In the genomic region with DNA sequence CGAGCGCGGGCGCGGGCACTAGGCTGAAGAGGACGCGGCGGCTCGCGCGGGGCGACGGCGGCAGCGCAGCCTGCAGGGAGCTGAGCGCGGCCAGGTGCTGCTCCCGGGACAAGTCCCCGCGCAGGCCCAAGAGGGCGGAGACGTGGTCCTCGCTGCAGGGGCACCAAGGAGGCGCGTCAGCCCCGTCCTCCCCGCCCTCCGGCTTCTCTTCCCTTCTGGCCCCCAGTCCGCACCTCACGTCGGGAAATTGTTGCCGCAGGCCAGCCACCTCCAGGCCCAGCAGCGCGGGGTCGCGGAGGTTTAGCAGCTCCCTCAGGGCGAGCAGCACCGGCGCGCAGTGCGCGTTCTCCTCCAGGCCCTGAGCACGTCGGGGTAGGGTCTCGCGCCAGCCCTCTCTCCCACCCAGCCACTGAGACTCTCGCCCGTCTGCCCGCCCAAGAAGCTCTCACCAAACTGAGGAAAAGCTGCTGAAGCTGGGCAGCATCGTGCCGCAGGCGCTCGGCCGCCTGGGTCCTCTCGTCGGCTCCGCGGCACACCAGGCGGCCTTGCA, we compare ENCODE assay signal across 1 cellular context.
TF ChIP-seq lines count a peak whose summit lies in the region.

No MANE protein-coding gene starts in this region.

TF ChIP-seq in HepG2, 621 proteins besides CTCF, POLR2A, EP300 and RAD21 (continues in another document):
- TF ChIP-seq, protein P1, sequence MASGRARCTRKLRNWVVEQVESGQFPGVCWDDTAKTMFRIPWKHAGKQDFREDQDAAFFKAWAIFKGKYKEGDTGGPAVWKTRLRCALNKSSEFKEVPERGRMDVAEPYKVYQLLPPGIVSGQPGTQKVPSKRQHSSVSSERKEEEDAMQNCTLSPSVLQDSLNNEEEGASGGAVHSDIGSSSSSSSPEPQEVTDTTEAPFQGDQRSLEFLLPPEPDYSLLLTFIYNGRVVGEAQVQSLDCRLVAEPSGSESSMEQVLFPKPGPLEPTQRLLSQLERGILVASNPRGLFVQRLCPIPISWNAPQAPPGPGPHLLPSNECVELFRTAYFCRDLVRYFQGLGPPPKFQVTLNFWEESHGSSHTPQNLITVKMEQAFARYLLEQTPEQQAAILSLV (CRISPR knock-in tag; IDR thresholded peaks at IDR 0.05; ENCODE audit: borderline replicate concordance) = 0 out of 2 replicates have a peak, but pooled peaks have one; percentile 5
- no peak for TF ChIP-seq ZNF333 (CRISPR knock-in tag; IDR thresholded peaks at IDR 0.05; ENCODE audit: borderline replicate concordance)
- 0 out of 2 replicates have a peak, but pooled peaks have one; percentile 3 for TF ChIP-seq TOPORS (CRISPR knock-in tag; IDR thresholded peaks at IDR 0.05)
- TF ChIP-seq ZNF891 (CRISPR knock-in tag; IDR thresholded peaks at IDR 0.05) = no peak
- no peak for TF ChIP-seq KDM4B (CRISPR knock-in tag; IDR thresholded peaks at IDR 0.05)
- no peak for TF ChIP-seq ZFP36L2 (CRISPR knock-in tag; IDR thresholded peaks at IDR 0.05)
- 0 out of 2 replicates have a peak, but pooled peaks have one; percentile 2 for TF ChIP-seq ZNF746 (CRISPR knock-in tag; IDR thresholded peaks at IDR 0.05)
- TF ChIP-seq, protein P2, sequence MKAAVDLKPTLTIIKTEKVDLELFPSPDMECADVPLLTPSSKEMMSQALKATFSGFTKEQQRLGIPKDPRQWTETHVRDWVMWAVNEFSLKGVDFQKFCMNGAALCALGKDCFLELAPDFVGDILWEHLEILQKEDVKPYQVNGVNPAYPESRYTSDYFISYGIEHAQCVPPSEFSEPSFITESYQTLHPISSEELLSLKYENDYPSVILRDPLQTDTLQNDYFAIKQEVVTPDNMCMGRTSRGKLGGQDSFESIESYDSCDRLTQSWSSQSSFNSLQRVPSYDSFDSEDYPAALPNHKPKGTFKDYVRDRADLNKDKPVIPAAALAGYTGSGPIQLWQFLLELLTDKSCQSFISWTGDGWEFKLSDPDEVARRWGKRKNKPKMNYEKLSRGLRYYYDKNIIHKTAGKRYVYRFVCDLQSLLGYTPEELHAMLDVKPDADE (CRISPR knock-in tag; IDR thresholded peaks at IDR 0.05) = no peak
- TF ChIP-seq, protein P3, sequence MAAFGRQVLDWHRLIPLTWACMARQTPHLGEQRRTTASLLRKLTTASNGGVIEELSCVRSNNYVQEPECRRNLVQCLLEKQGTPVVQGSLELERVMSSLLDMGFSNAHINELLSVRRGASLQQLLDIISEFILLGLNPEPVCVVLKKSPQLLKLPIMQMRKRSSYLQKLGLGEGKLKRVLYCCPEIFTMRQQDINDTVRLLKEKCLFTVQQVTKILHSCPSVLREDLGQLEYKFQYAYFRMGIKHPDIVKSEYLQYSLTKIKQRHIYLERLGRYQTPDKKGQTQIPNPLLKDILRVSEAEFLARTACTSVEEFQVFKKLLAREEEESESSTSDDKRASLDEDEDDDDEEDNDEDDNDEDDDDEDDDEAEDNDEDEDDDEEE (CRISPR knock-in tag; IDR thresholded peaks at IDR 0.05) = peak; percentile 11; the same call in 1 of the 2 replicates
- TF ChIP-seq TEAD3 (CRISPR knock-in tag; optimal IDR thresholded peaks at IDR 0.05; ENCODE audit: borderline replicate concordance) = no peak
- TF ChIP-seq ATAD3A (CRISPR knock-in tag; IDR thresholded peaks at IDR 0.05) = no peak
- TF ChIP-seq ARID2 (CRISPR knock-in tag; IDR thresholded peaks at IDR 0.05; ENCODE audit: borderline replicate concordance) = no peak
- no peak for TF ChIP-seq SAP130 (CRISPR knock-in tag; IDR thresholded peaks at IDR 0.05; ENCODE audit: low read depth)
- no peak for TF ChIP-seq EHMT2 (IDR thresholded peaks at IDR 0.05; ENCODE audit: borderline replicate concordance, low read depth, low read length)
- no peak for TF ChIP-seq STAT5B (CRISPR knock-in tag; IDR thresholded peaks at IDR 0.05)
- no peak for TF ChIP-seq YY1 (IDR thresholded peaks at IDR 0.05; ENCODE audit: insufficient read depth, insufficient replicate concordance, low read depth, low read length)
- TF ChIP-seq ZNF629 (CRISPR knock-in tag; conservative IDR thresholded peaks at IDR 0.05) = 0 out of 2 replicates have a peak, but pooled peaks have one; percentile 3
- no peak for TF ChIP-seq ONECUT2 (CRISPR knock-in tag; IDR thresholded peaks at IDR 0.05)
- no peak for TF ChIP-seq MBNL3 (CRISPR knock-in tag; conservative IDR thresholded peaks at IDR 0.05)
- TF ChIP-seq ZNF749 (CRISPR knock-in tag; IDR thresholded peaks at IDR 0.05; ENCODE audit: borderline replicate concordance) = no peak
- TF ChIP-seq, protein P4, sequence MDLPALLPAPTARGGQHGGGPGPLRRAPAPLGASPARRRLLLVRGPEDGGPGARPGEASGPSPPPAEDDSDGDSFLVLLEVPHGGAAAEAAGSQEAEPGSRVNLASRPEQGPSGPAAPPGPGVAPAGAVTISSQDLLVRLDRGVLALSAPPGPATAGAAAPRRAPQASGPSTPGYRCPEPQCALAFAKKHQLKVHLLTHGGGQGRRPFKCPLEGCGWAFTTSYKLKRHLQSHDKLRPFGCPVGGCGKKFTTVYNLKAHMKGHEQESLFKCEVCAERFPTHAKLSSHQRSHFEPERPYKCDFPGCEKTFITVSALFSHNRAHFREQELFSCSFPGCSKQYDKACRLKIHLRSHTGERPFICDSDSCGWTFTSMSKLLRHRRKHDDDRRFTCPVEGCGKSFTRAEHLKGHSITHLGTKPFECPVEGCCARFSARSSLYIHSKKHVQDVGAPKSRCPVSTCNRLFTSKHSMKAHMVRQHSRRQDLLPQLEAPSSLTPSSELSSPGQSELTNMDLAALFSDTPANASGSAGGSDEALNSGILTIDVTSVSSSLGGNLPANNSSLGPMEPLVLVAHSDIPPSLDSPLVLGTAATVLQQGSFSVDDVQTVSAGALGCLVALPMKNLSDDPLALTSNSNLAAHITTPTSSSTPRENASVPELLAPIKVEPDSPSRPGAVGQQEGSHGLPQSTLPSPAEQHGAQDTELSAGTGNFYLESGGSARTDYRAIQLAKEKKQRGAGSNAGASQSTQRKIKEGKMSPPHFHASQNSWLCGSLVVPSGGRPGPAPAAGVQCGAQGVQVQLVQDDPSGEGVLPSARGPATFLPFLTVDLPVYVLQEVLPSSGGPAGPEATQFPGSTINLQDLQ (CRISPR knock-in tag; IDR thresholded peaks at IDR 0.05) = no peak; the same call in 1 of the 2 replicates
- TF ChIP-seq ZNF563 (CRISPR knock-in tag; IDR thresholded peaks at IDR 0.05) = peak; percentile 32; the same call in 1 of the 2 replicates
- TF ChIP-seq, protein P5, sequence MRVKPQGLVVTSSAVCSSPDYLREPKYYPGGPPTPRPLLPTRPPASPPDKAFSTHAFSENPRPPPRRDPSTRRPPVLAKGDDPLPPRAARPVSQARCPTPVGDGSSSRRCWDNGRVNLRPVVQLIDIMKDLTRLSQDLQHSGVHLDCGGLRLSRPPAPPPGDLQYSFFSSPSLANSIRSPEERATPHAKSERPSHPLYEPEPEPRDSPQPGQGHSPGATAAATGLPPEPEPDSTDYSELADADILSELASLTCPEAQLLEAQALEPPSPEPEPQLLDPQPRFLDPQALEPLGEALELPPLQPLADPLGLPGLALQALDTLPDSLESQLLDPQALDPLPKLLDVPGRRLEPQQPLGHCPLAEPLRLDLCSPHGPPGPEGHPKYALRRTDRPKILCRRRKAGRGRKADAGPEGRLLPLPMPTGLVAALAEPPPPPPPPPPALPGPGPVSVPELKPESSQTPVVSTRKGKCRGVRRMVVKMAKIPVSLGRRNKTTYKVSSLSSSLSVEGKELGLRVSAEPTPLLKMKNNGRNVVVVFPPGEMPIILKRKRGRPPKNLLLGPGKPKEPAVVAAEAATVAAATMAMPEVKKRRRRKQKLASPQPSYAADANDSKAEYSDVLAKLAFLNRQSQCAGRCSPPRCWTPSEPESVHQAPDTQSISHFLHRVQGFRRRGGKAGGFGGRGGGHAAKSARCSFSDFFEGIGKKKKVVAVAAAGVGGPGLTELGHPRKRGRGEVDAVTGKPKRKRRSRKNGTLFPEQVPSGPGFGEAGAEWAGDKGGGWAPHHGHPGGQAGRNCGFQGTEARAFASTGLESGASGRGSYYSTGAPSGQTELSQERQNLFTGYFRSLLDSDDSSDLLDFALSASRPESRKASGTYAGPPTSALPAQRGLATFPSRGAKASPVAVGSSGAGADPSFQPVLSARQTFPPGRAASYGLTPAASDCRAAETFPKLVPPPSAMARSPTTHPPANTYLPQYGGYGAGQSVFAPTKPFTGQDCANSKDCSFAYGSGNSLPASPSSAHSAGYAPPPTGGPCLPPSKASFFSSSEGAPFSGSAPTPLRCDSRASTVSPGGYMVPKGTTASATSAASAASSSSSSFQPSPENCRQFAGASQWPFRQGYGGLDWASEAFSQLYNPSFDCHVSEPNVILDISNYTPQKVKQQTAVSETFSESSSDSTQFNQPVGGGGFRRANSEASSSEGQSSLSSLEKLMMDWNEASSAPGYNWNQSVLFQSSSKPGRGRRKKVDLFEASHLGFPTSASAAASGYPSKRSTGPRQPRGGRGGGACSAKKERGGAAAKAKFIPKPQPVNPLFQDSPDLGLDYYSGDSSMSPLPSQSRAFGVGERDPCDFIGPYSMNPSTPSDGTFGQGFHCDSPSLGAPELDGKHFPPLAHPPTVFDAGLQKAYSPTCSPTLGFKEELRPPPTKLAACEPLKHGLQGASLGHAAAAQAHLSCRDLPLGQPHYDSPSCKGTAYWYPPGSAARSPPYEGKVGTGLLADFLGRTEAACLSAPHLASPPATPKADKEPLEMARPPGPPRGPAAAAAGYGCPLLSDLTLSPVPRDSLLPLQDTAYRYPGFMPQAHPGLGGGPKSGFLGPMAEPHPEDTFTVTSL (CRISPR knock-in tag; IDR thresholded peaks at IDR 0.05; ENCODE audit: borderline replicate concordance) = no peak
- TF ChIP-seq EEA1 (CRISPR knock-in tag; IDR thresholded peaks at IDR 0.05; ENCODE audit: borderline replicate concordance) = no peak
- TF ChIP-seq, protein P6, sequence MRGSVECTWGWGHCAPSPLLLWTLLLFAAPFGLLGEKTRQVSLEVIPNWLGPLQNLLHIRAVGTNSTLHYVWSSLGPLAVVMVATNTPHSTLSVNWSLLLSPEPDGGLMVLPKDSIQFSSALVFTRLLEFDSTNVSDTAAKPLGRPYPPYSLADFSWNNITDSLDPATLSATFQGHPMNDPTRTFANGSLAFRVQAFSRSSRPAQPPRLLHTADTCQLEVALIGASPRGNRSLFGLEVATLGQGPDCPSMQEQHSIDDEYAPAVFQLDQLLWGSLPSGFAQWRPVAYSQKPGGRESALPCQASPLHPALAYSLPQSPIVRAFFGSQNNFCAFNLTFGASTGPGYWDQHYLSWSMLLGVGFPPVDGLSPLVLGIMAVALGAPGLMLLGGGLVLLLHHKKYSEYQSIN (CRISPR knock-in tag; IDR thresholded peaks at IDR 0.05; ENCODE audit: borderline replicate concordance) = no peak
- TF ChIP-seq ZNF20 (CRISPR knock-in tag; IDR thresholded peaks at IDR 0.05) = no peak
- no peak for TF ChIP-seq ZNF335 (CRISPR knock-in tag; IDR thresholded peaks at IDR 0.05)
- TF ChIP-seq, protein P7, sequence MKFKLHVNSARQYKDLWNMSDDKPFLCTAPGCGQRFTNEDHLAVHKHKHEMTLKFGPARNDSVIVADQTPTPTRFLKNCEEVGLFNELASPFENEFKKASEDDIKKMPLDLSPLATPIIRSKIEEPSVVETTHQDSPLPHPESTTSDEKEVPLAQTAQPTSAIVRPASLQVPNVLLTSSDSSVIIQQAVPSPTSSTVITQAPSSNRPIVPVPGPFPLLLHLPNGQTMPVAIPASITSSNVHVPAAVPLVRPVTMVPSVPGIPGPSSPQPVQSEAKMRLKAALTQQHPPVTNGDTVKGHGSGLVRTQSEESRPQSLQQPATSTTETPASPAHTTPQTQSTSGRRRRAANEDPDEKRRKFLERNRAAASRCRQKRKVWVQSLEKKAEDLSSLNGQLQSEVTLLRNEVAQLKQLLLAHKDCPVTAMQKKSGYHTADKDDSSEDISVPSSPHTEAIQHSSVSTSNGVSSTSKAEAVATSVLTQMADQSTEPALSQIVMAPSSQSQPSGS (CRISPR knock-in tag; IDR thresholded peaks at IDR 0.05) = no peak
- TF ChIP-seq ZNF101 (CRISPR knock-in tag; IDR thresholded peaks at IDR 0.05; ENCODE audit: borderline replicate concordance, low read depth) = no peak; the same call in 1 of the 2 replicates
- no peak for TF ChIP-seq NR2F6 (IDR thresholded peaks at IDR 0.05)
- TF ChIP-seq NR2F6 (CRISPR knock-in tag; IDR thresholded peaks at IDR 0.05) = no peak
- peak; percentile 97 for TF ChIP-seq ZNF446 (CRISPR knock-in tag; IDR thresholded peaks at IDR 0.05)
- TF ChIP-seq ZNF329 (CRISPR knock-in tag; IDR thresholded peaks at IDR 0.05; ENCODE audit: low read depth) = no peak
- no peak for TF ChIP-seq SIX1 (CRISPR knock-in tag; IDR thresholded peaks at IDR 0.05; ENCODE audit: borderline replicate concordance)
- TF ChIP-seq CCDC6 (CRISPR knock-in tag; IDR thresholded peaks at IDR 0.05) = no peak
- TF ChIP-seq MED1 (CRISPR knock-in tag; IDR thresholded peaks at IDR 0.05) = no peak
- TF ChIP-seq ISL2 (CRISPR knock-in tag; IDR thresholded peaks at IDR 0.05) = no peak
- TF ChIP-seq EED (CRISPR knock-in tag; IDR thresholded peaks at IDR 0.05) = no peak
- TF ChIP-seq, protein P8, sequence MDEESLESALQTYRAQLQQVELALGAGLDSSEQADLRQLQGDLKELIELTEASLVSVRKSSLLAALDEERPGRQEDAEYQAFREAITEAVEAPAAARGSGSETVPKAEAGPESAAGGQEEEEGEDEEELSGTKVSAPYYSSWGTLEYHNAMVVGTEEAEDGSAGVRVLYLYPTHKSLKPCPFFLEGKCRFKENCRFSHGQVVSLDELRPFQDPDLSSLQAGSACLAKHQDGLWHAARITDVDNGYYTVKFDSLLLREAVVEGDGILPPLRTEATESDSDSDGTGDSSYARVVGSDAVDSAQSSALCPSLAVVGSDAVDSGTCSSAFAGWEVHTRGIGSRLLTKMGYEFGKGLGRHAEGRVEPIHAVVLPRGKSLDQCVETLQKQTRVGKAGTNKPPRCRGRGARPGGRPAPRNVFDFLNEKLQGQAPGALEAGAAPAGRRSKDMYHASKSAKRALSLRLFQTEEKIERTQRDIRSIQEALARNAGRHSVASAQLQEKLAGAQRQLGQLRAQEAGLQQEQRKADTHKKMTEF (CRISPR knock-in tag; IDR thresholded peaks at IDR 0.05) = no peak
- TF ChIP-seq IRX3 (CRISPR knock-in tag; IDR thresholded peaks at IDR 0.05; ENCODE audit: borderline replicate concordance, low read depth) = 0 out of 2 replicates have a peak, but pooled peaks have one; percentile 14
- peak; percentile 12 for TF ChIP-seq ZSCAN21 (CRISPR knock-in tag; IDR thresholded peaks at IDR 0.05; ENCODE audit: borderline replicate concordance)
- peak; percentile 86; the same call in 1 of the 2 replicates for TF ChIP-seq HES4 (CRISPR knock-in tag; IDR thresholded peaks at IDR 0.05; ENCODE audit: borderline replicate concordance)
- no peak for TF ChIP-seq SRSF1 (optimal IDR thresholded peaks at IDR 0.05; ENCODE audit: low read depth, low read length)
- no peak for TF ChIP-seq SSRP1 (CRISPR knock-in tag; IDR thresholded peaks at IDR 0.05)
- TF ChIP-seq, protein P9, sequence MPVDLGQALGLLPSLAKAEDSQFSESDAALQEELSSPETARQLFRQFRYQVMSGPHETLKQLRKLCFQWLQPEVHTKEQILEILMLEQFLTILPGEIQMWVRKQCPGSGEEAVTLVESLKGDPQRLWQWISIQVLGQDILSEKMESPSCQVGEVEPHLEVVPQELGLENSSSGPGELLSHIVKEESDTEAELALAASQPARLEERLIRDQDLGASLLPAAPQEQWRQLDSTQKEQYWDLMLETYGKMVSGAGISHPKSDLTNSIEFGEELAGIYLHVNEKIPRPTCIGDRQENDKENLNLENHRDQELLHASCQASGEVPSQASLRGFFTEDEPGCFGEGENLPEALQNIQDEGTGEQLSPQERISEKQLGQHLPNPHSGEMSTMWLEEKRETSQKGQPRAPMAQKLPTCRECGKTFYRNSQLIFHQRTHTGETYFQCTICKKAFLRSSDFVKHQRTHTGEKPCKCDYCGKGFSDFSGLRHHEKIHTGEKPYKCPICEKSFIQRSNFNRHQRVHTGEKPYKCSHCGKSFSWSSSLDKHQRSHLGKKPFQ (CRISPR knock-in tag; IDR thresholded peaks at IDR 0.05; ENCODE audit: insufficient replicate concordance) = no peak
- 0 out of 2 replicates have a peak, but pooled peaks have one; percentile 13 for TF ChIP-seq ZNF235 (CRISPR knock-in tag; IDR thresholded peaks at IDR 0.05; ENCODE audit: borderline replicate concordance)
- TF ChIP-seq ZNF263 (CRISPR knock-in tag; IDR thresholded peaks at IDR 0.05) = no peak
- TF ChIP-seq ZSCAN30 (CRISPR knock-in tag; IDR thresholded peaks at IDR 0.05) = no peak
- no peak for TF ChIP-seq ZNF501 (CRISPR knock-in tag; IDR thresholded peaks at IDR 0.05)
